Comparison of ENCODE assay signal across 8 cellular contexts in genomic region chr19:2328401-2329161, GRCh38. TPM values are rescaled to one million over a fixed set of nuclear protein-coding genes. Genes with fewer than 3 reads are reported as not detected.
A peak's percentile ranks its signal among the peaks of the same experiment; 100 is the strongest.
DNase-seq lines count a peak whose midpoint lies in the region; ATAC-seq, FAIRE-seq and TF ChIP-seq lines count a peak whose summit lies in the region.

TSS of gene LSM7 (minus strand) at chr19:2328586. CDS start at chr19:2328566, 20 bp downstream.
TSS of gene SPPL2B (plus strand) at chr19:2328684. CDS start at chr19:2328710, 26 bp downstream.

- TF ChIP-seq CTCF in omental fat pad (IDR thresholded peaks at IDR 0.05), result no peak
- no peak for TF ChIP-seq CTCF in suprapubic skin (IDR thresholded peaks at IDR 0.05)

- no peaks in the 10 kb centered on the region for H3K27me3 ChIP-seq in suprapubic skin

- no peak for TF ChIP-seq EP300 in suprapubic skin (IDR thresholded peaks at IDR 0.05)

- peak within 1 kb of the TSS; percentile 96 for H3K4me3 Mint-ChIP-seq in activated naive CD4-positive, alpha-beta T cell treated with anti-CD3 and anti-CD28 coated beads, Interleukin-2, amount 50 U/mL, for 24 hours

- H3K4me1 ChIP-seq in suprapubic skin, result peaks cover 66% of the 10 kb centered on the region

- H3K9me3 Mint-ChIP-seq in activated naive CD4-positive, alpha-beta T cell treated with anti-CD3 and anti-CD28 coated beads, Interleukin-2, amount 50 U/mL, for 24 hours, result no peaks in the 10 kb centered on the region

- H3K4me3 ChIP-seq in suprapubic skin, result peak within 1 kb of the TSS; percentile 76

- no peaks in the 10 kb centered on the region for H3K9me3 ChIP-seq in suprapubic skin

- 0% methylated on average over 9 of the region's 89 CpGs for WGBS in suprapubic skin

- peak; percentile 59 for DNase-seq in DMS79 (lab: John Stamatoyannopoulos, UW)
- peak; percentile 100 for DNase-seq in H54 (ENCODE audit: insufficient read length, low spot score)
- peak; percentile 89 for DNase-seq in MV-4-11 (lab: John Stamatoyannopoulos, UW)
- DNase-seq in SKM-1 (lab: John Stamatoyannopoulos, UW; ENCODE audit: unreplicated experiment), result peak; percentile 64
- DNase-seq in glomerular endothelial cell (ENCODE audit: extremely low read depth, low read depth, low spot score), result no peak
- peak; percentile 76 for DNase-seq in omental fat pad (ENCODE audit: low spot score)
- peak; percentile 93 to 94 for DNase-seq in suprapubic skin (ENCODE audit: low spot score in 2 of 2)

- no peaks in the 10 kb centered on the region for H3K27me3 Mint-ChIP-seq in activated naive CD4-positive, alpha-beta T cell treated with anti-CD3 and anti-CD28 coated beads, Interleukin-2, amount 50 U/mL, for 24 hours

- peak within 1 kb of the TSS; percentile 98 for H3K27ac Mint-ChIP-seq in activated naive CD4-positive, alpha-beta T cell treated with anti-CD3 and anti-CD28 coated beads, Interleukin-2, amount 50 U/mL, for 24 hours

- TF ChIP-seq POLR2A in H54 (IDR thresholded peaks at IDR 0.05; ENCODE audit: low read depth, low read length), result peak; percentile 97
- TF ChIP-seq POLR2A in suprapubic skin (IDR thresholded peaks at IDR 0.05), result peak in 1 of 2 donors; percentile 66

- FAIRE-seq in H54 (lab: Jason Lieb, UNC), result no peak

- ATAC-seq in omental fat pad (ENCODE audit: low FRiP score), result peak; percentile 82

- H3K36me3 Mint-ChIP-seq in activated naive CD4-positive, alpha-beta T cell treated with anti-CD3 and anti-CD28 coated beads, Interleukin-2, amount 50 U/mL, for 24 hours, result peaks cover 10% of the 10 kb centered on the region

- H3K36me3 ChIP-seq in suprapubic skin, result peaks cover 25% of the 10 kb centered on the region

- H3K4me1 Mint-ChIP-seq in activated naive CD4-positive, alpha-beta T cell treated with anti-CD3 and anti-CD28 coated beads, Interleukin-2, amount 50 U/mL, for 24 hours, result peaks cover 55% of the 10 kb centered on the region

- peak within 1 kb of the TSS; percentile 64 for H3K27ac ChIP-seq in suprapubic skin

RNA-seq across cellular contexts. Expression of gene LSM7, which starts in this region (rescaled TPM):
- 128 and 231 TPM in 2 replicates for total RNA-seq in glomerular endothelial cell
- 100 to 1,000 TPM; 101 to 142 (median 115) TPM for total RNA-seq in omental fat pad
- 100 to 1,000 TPM in 1 of 4 donors, 10 to 100 TPM in 3; 71.2 to 106 (median 87.5) TPM for total RNA-seq in suprapubic skin

RNA-seq across cellular contexts. Expression of gene SPPL2B, which starts in this region (rescaled TPM):
- total RNA-seq in glomerular endothelial cell, result 32.5 and 58.5 TPM in 2 replicates
- 10 to 100 TPM; 24.0 to 42.6 (median 27.4) TPM for total RNA-seq in omental fat pad
- 10 to 100 TPM; 46.8 to 97.6 (median 59.6) TPM for total RNA-seq in suprapubic skin
